ENCODE assay signal across 21 cellular contexts in genomic region chr2:29174937-29175336, GRCh38. TPM values are rescaled to one million over a fixed set of nuclear protein-coding genes. Genes with fewer than 3 reads are reported as not detected.
A peak's percentile ranks its signal among the peaks of the same experiment; 100 is the strongest.
DNase-seq lines count a peak whose midpoint lies in the region; ATAC-seq and TF ChIP-seq lines count a peak whose summit lies in the region.
"Had no signal": no experiment of that assay in that cellular context is flagged by ENCODE, and none has a peak within 500 bp of the region (broad histone marks: within the 10 kb centered on the region; RNA-seq: fewer than 3 reads in every experiment).

No MANE protein-coding gene starts in this region.

- H3K4me1 Mint-ChIP-seq in Calu3 (ENCODE audit: low read depth, unreplicated experiment), result peaks cover 4% of the 10 kb centered on the region
- H3K4me1 Mint-ChIP-seq in activated T-helper 17 cell treated with anti-CD3 and anti-CD28 coated beads, Interleukin-2, amount 50 U/mL, for 72 hours, result peaks cover 7% of the 10 kb centered on the region
- H3K4me1 Mint-ChIP-seq: B cell, IgD-negative memory B cell had no signal

- peaks cover 96% of the 10 kb centered on the region for H3K36me3 Mint-ChIP-seq in Calu3 (ENCODE audit: insufficient read depth, unreplicated experiment)
- H3K36me3 Mint-ChIP-seq in activated T-helper 17 cell treated with anti-CD3 and anti-CD28 coated beads, Interleukin-2, amount 50 U/mL, for 72 hours (ENCODE audit: low read depth), result peaks cover 75% of the 10 kb centered on the region

- intact Hi-C loops in Calu3 (cut with micrococcal nuclease; ENCODE audit: unreplicated experiment), result no loop called here

- no peaks in the 10 kb centered on the region for H3K27me3 Mint-ChIP-seq in Calu3 (ENCODE audit: unreplicated experiment)
- no peaks in the 10 kb centered on the region for H3K27me3 Mint-ChIP-seq in activated T-helper 17 cell treated with anti-CD3 and anti-CD28 coated beads, Interleukin-2, amount 50 U/mL, for 72 hours
- H3K27me3 Mint-ChIP-seq: B cell; CD4-positive, CD25-positive, alpha-beta regulatory T cell; IgD-negative memory B cell had no signal

- DNase-seq in Calu3 (no peak), DMS79 (lab: John Stamatoyannopoulos, UW) (peak; percentile 6), NCI-H345 treated with DMSO at 0.1 percent for 48 hours (lab: John Stamatoyannopoulos, UW; ENCODE audit: unreplicated experiment) (peak; percentile 16), OCI-M2 (lab: John Stamatoyannopoulos, UW; ENCODE audit: unreplicated experiment) (no peak)
- DNase-seq in stimulated activated naive CD4-positive, alpha-beta T cell treated with Interleukin-2 at 50 U/mL for 16 hours (lab: John Stamatoyannopoulos, UW), result no peak
- DNase-seq: Caco-2; CD4-positive, CD25-positive, alpha-beta regulatory T cell; DMS53; HCEC 1CT; Kasumi-1; NCI-H1436; NCI-H510A; SHP77 treated with DMSO at 0.1 percent for 48 hours had no signal

- CTCF ChIA-PET in Calu3 (lab: Charles Lee), result no interaction called here

- H3K9me3 Mint-ChIP-seq in Calu3 (ENCODE audit: low read depth, unreplicated experiment), result no peaks in the 10 kb centered on the region
- H3K9me3 Mint-ChIP-seq in activated T-helper 17 cell treated with anti-CD3 and anti-CD28 coated beads, Interleukin-2, amount 50 U/mL, for 72 hours, result no peaks in the 10 kb centered on the region
- H3K9me3 Mint-ChIP-seq: CD4-positive, CD25-positive, alpha-beta regulatory T cell; IgD-negative memory B cell; T-helper 1 cell treated with Interleukin-12 subunit alpha and Interleukin-12 subunit beta and Interleukin-4 antibody, amounts not matched to agents 30 μg/mL and 1 μg/mL, for 36 hours had no signal

- no peak for TF ChIP-seq CTCF in Calu3 (IDR thresholded peaks at IDR 0.05; ENCODE audit: unreplicated experiment)

- no TSS peak for BruUV-seq in Calu3 (replicated peaks; lab: Mats Ljungman, UMichigan)

- no peak overlapping the region for H3K4me3 Mint-ChIP-seq in Calu3 (ENCODE audit: low read depth, unreplicated experiment)
- no peak overlapping the region for H3K4me3 Mint-ChIP-seq in activated T-helper 17 cell treated with anti-CD3 and anti-CD28 coated beads, Interleukin-2, amount 50 U/mL, for 72 hours
- H3K4me3 Mint-ChIP-seq: B cell; CD4-positive, CD25-positive, alpha-beta regulatory T cell; IgD-negative memory B cell; T-helper 1 cell treated with Interleukin-12 subunit alpha and Interleukin-12 subunit beta and Interleukin-4 antibody, amounts not matched to agents 30 μg/mL and 1 μg/mL, for 36 hours had no signal

- peak overlapping the region; percentile 36 for H3K27ac Mint-ChIP-seq in Calu3 (ENCODE audit: unreplicated experiment)
- H3K27ac Mint-ChIP-seq in activated T-helper 17 cell treated with anti-CD3 and anti-CD28 coated beads, Interleukin-2, amount 50 U/mL, for 72 hours, result peak overlapping the region; percentile 65
- H3K27ac Mint-ChIP-seq: B cell; CD4-positive, CD25-positive, alpha-beta regulatory T cell; IgD-negative memory B cell; T-helper 1 cell treated with Interleukin-12 subunit alpha and Interleukin-12 subunit beta and Interleukin-4 antibody, amounts not matched to agents 30 μg/mL and 1 μg/mL, for 36 hours had no signal

- ATAC-seq in activated T-helper 17 cell treated with anti-CD3 and anti-CD28 coated beads, Interleukin-2, amount 50 U/mL, for 72 hours (replicated peaks), result no peak
- ATAC-seq in GM18520 (IDR thresholded peaks at IDR 0.05; ENCODE audit: unreplicated experiment) (no peak), GM19023 (IDR thresholded peaks at IDR 0.05; ENCODE audit: unreplicated experiment) (no peak)
- ATAC-seq: GM12878 had no signal

RNA-seq across cellular contexts. Expression of gene CLIP4, which starts 59.7 kb away (rescaled TPM):
- 136 and 184 TPM in 2 replicates for total RNA-seq in Calu3 (2022)
- total RNA-seq in activated T-helper 17 cell treated with anti-CD3 and anti-CD28 coated beads, Interleukin-2, amount 50 U/mL, for 72 hours, result 10 to 100 TPM; 23.3 to 24.5 TPM
- total RNA-seq: OCI-LY7 had no signal

Comparison
In these comparisons a context has a peak if more than half of its experiments do, and no peak if none do; other contexts are left out.
1. DNase-seq: peak in DMS79 (single experiment) and NCI-H345 treated with DMSO at 0.1 percent for 48 hours (single experiment); none in Calu3 (single experiment), stimulated activated naive CD4-positive, alpha-beta T cell treated with Interleukin-2 at 50 U/mL for 16 hours (single experiment) and OCI-M2 (single experiment).